In genomic region chr2:127857494-127857818, GRCh38 we compare ENCODE assay signal across 2 cellular contexts.
TF ChIP-seq lines count a peak whose summit lies in the region.

No MANE protein-coding gene starts in this region.

TF ChIP-seq in IMR-90, 13 proteins besides CTCF, POLR2A, EP300 and RAD21 (continued from another document):
- TF ChIP-seq ELK1 (IDR thresholded peaks at IDR 0.05; ENCODE audit: borderline replicate concordance, low read depth, low read length) (no peak), RFX5 (IDR thresholded peaks at IDR 0.05; ENCODE audit: low read depth, low read length) (no peak), MXI1 (IDR thresholded peaks at IDR 0.05; ENCODE audit: borderline replicate concordance, low read depth, low read length) (no peak), FOS (IDR thresholded peaks at IDR 0.05; ENCODE audit: low read depth, low read length) (no peak), CEBPB (IDR thresholded peaks at IDR 0.05; ENCODE audit: low read depth, low read length) (no peak), MAFK (IDR thresholded peaks at IDR 0.05; ENCODE audit: low read depth, low read length) (no peak)

TF ChIP-seq in neural cell, 6 proteins besides CTCF, POLR2A, EP300 and RAD21 (continued from another document):
- TF ChIP-seq REST (IDR thresholded peaks at IDR 0.05; ENCODE audit: borderline replicate concordance): no peak
